27 cellular contexts compared by ENCODE assay signal in genomic region chr14:106490442-106490841, GRCh38.
DNase-seq lines count a peak whose midpoint lies in the region; ATAC-seq and TF ChIP-seq lines count a peak whose summit lies in the region.
"Had no signal": no experiment of that assay in that cellular context is flagged by ENCODE, and none has a peak within 500 bp of the region (broad histone marks: within the 10 kb centered on the region; RNA-seq: fewer than 3 reads in every experiment).

No MANE protein-coding gene starts in this region.

- no peak overlapping the region for H3K9ac ChIP-seq in SK-N-MC (ENCODE audit: insufficient read length)
- H3K9ac ChIP-seq: BLaER1 had no signal

- peaks cover 24% of the 10 kb centered on the region for H3K4me1 Mint-ChIP-seq in T-helper 1 cell treated with Interleukin-12 subunit alpha and Interleukin-12 subunit beta and Interleukin-4 antibody, amounts not matched to agents 30 μg/mL and 1 μg/mL, for 36 hours (ENCODE audit: low read depth)

- H3K9me3 ChIP-seq in left ventricle myocardium inferior (replicated peaks) (peaks cover 15% of the 10 kb centered on the region), A673 (ENCODE audit: low read depth, low read length, poor library complexity, severe bottlenecking) (no peaks in the 10 kb centered on the region), SK-N-MC (ENCODE audit: low read depth, low read length) (no peaks in the 10 kb centered on the region)
- H3K9me3 ChIP-seq: A549, BE2C had no signal

- POLR2A ChIA-PET in A673 (lab: Charles Lee; ENCODE audit: low non-redundant PET) = no interaction called here

- no peak for ATAC-seq in Right ventricle myocardium superior (ENCODE audit: poor library complexity)
- no peak for ATAC-seq in HG02610 (IDR thresholded peaks at IDR 0.05; ENCODE audit: unreplicated experiment)
- ATAC-seq: A549, GM12878 had no signal

- peaks cover 1% of the 10 kb centered on the region for H3K36me3 Mint-ChIP-seq in T-helper 1 cell treated with Interleukin-12 subunit alpha and Interleukin-12 subunit beta and Interleukin-4 antibody, amounts not matched to agents 30 μg/mL and 1 μg/mL, for 36 hours (ENCODE audit: low read depth)
- H3K36me3 Mint-ChIP-seq: CD14-positive monocyte; CD4-positive, CD25-positive, alpha-beta regulatory T cell had no signal

- no TSS peak for BruUV-seq in A673 (replicated peaks; lab: Mats Ljungman, UMichigan)

- H3K27ac Mint-ChIP-seq in T-helper 1 cell treated with Interleukin-12 subunit alpha and Interleukin-12 subunit beta and Interleukin-4 antibody, amounts not matched to agents 30 μg/mL and 1 μg/mL, for 36 hours = peak overlapping the region; percentile 34
- H3K27ac Mint-ChIP-seq: CD14-positive monocyte; CD4-positive, CD25-positive, alpha-beta regulatory T cell had no signal

- intact Hi-C loops in left ventricle myocardium inferior (cut with micrococcal nuclease) (no loop called here), Right ventricle myocardium superior (cut with DNase I) (no loop called here), A673 (cut with micrococcal nuclease; ENCODE audit: unreplicated experiment) (no loop called here)

- H3K27me3 Mint-ChIP-seq in T-helper 1 cell treated with Interleukin-12 subunit alpha and Interleukin-12 subunit beta and Interleukin-4 antibody, amounts not matched to agents 30 μg/mL and 1 μg/mL, for 36 hours (ENCODE audit: low read depth) = peaks cover 6% of the 10 kb centered on the region
- H3K27me3 Mint-ChIP-seq: CD4-positive, alpha-beta memory T cell; CD4-positive, CD25-positive, alpha-beta regulatory T cell had no signal

- H3K4me1 ChIP-seq in left ventricle myocardium inferior (no peaks in the 10 kb centered on the region), A673 (ENCODE audit: insufficient read depth, low read length, poor library complexity, severe bottlenecking) (peaks cover 14% of the 10 kb centered on the region)
- H3K4me1 ChIP-seq: A549, BE2C had no signal

- CTCF ChIA-PET in A673 (lab: Charles Lee) = interaction anchor here (1.1 kb wide), 1 partner anchor 54 kb away, joined by 3 read pairs; no protein-coding TSS in a partner anchor

- H3K27ac ChIP-seq in left ventricle myocardium inferior (replicated peaks) = peak overlapping the region; percentile 11
- H3K27ac ChIP-seq in A673 (ENCODE audit: low read depth, low read length, poor library complexity, severe bottlenecking) = peak overlapping the region; percentile 16
- H3K27ac ChIP-seq in SK-N-MC = peak overlapping the region; percentile 90
- H3K27ac ChIP-seq: 22Rv1, A549, BLaER1 had no signal

- no peak for DNase-seq in T-helper 1 cell
- DNase-seq in left ventricle myocardium inferior = no peak
- no peak for DNase-seq in Right ventricle myocardium superior
- DNase-seq in A673 (ENCODE audit: low spot score) = peak; percentile 36
- no peak for DNase-seq in SK-N-MC (ENCODE audit: low read depth, low spot score)
- no peak for DNase-seq in NCI-H510A treated with DMSO at 0.1 percent for 48 hours (lab: John Stamatoyannopoulos, UW)
- DNase-seq: ACHN; BE2C; C1 segment of cervical spinal cord; CD4-positive, alpha-beta memory T cell; CD4-positive, CD25-positive, alpha-beta regulatory T cell; CD8-positive, alpha-beta memory T cell; COR-L47; DMS 273 treated with DMSO at 0.1 percent for 48 hours; DMS153; DMS53; DMS79; DND-41; EL; GDM1 had no signal

- H3K9me3 Mint-ChIP-seq in T-helper 1 cell treated with Interleukin-12 subunit alpha and Interleukin-12 subunit beta and Interleukin-4 antibody, amounts not matched to agents 30 μg/mL and 1 μg/mL, for 36 hours = no peaks in the 10 kb centered on the region
- H3K9me3 Mint-ChIP-seq: CD8-positive, alpha-beta memory T cell had no signal

- TF ChIP-seq CTCF in left ventricle myocardium inferior (IDR thresholded peaks at IDR 0.05; ENCODE audit: borderline replicate concordance) (no peak), A673 (conservative IDR thresholded peaks at IDR 0.05; ENCODE audit: low read depth, low read length) (no peak)

- H3K4me3 ChIP-seq in left ventricle myocardium inferior (no peak overlapping the region), A673 (ENCODE audit: low read depth, low read length, poor library complexity, severe bottlenecking) (no peak overlapping the region), SK-N-MC (no peak overlapping the region)
- H3K4me3 ChIP-seq: A549, BLaER1, GM12878 had no signal

- H3K27me3 ChIP-seq in left ventricle myocardium inferior (ENCODE audit: low read depth) = peaks cover 35% of the 10 kb centered on the region
- no peaks in the 10 kb centered on the region for H3K27me3 ChIP-seq in A673 (replicated peaks; ENCODE audit: insufficient read depth, low read depth, low read length, poor library complexity)
- H3K27me3 ChIP-seq: BE2C, BLaER1 had no signal

- H3K4me3 Mint-ChIP-seq in T-helper 1 cell treated with Interleukin-12 subunit alpha and Interleukin-12 subunit beta and Interleukin-4 antibody, amounts not matched to agents 30 μg/mL and 1 μg/mL, for 36 hours = no peak overlapping the region
- H3K4me3 Mint-ChIP-seq: CD14-positive monocyte; CD4-positive, alpha-beta memory T cell; CD4-positive, CD25-positive, alpha-beta regulatory T cell; CD8-positive, alpha-beta memory T cell had no signal

- H3K36me3 ChIP-seq in left ventricle myocardium inferior (no peaks in the 10 kb centered on the region), A673 (ENCODE audit: insufficient read depth, low read length, poor library complexity, severe bottlenecking) (no peaks in the 10 kb centered on the region), SK-N-MC (ENCODE audit: insufficient read depth, low read length) (no peaks in the 10 kb centered on the region)
- H3K36me3 ChIP-seq: BLaER1 had no signal

Comparison
In these comparisons a context has a peak if more than half of its experiments do, and no peak if none do; other contexts are left out.
1. H3K27ac ChIP-seq: peak in every context shown above with its lines; median percentile 90 in SK-N-MC; 16 in A673; 11 in left ventricle myocardium inferior.